In the genomic region with DNA sequence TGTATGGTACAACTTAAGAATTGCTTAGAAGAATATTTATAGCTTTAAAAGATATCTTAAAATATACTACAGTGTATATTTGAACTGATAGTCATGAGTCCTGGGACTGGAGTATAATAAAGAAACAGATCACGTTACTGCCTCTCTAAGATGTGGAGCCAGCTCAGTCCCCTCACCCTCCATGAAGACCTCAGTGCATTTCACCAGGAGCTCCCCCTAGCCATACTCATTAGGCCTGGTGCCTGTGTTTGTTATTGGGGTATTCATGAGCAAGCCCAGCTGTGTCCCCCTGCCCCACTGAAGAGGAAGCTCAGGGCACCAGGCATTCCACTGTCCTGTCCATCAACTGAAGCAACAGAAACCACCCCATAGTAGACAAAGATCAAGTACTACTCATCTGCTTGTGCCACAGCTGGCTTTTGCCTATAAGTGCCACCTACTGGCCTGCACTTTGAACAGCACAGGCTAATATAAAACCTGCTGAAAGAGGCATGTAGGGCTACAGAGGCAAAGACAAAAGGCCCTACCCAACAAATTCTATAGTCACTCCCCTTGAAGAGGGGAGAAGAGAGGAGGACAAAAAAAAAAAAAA, we compare ENCODE assay signal across 8 cellular contexts.
A peak's percentile ranks its signal among the peaks of the same experiment; 100 is the strongest.
DNase-seq lines count a peak whose midpoint lies in the region; ATAC-seq and TF ChIP-seq lines count a peak whose summit lies in the region.

No MANE protein-coding gene starts in this region.

- H3K4me2 ChIP-seq in SK-N-SH = no peak overlapping the region

- H3K9me2 ChIP-seq in SK-N-SH = no peaks in the 10 kb centered on the region

- H3K27me3 ChIP-seq in SK-N-SH (ENCODE audit: insufficient read depth) = no peaks in the 10 kb centered on the region
- H3K27me3 ChIP-seq in CD4-positive, alpha-beta T cell (ENCODE audit: control insufficient read depth, insufficient read depth, low read length) = no peaks in the 10 kb centered on the region

- H3K27ac ChIP-seq in SK-N-SH (ENCODE audit: low read depth in 2 of 2, low read length in 1 of 2) = no peak overlapping the region
- H3K27ac ChIP-seq in CD4-positive, alpha-beta T cell (ENCODE audit: low read depth, low read length) = no peak overlapping the region

- TF ChIP-seq RAD21 in SK-N-SH (IDR thresholded peaks at IDR 0.05; ENCODE audit: low read length) = peak; percentile 43

- peaks cover 1% of the 10 kb centered on the region for H3K9me3 Mint-ChIP-seq in activated CD4-positive, alpha-beta T cell treated with anti-CD3 and anti-CD28 coated beads for 36 hours (ENCODE audit: low read depth)
- H3K9me3 Mint-ChIP-seq in CD4-positive, alpha-beta T cell = peaks cover 7% of the 10 kb centered on the region

- no peaks in the 10 kb centered on the region for H4K20me1 ChIP-seq in SK-N-SH (ENCODE audit: insufficient read depth)

- TF ChIP-seq EP300 in SK-N-SH (IDR thresholded peaks at IDR 0.05; ENCODE audit: borderline replicate concordance in 1 of 2, low read depth in 1 of 2, low read length in 1 of 2) = no peak

- H3K79me2 ChIP-seq in SK-N-SH (ENCODE audit: insufficient read depth) = no peaks in the 10 kb centered on the region

- POLR2A ChIA-PET in activated CD4-positive, alpha-beta T cell treated with anti-CD3 and anti-CD28 coated beads for 36 hours (lab: Charles Lee) = no interaction called here
- POLR2A ChIA-PET in SK-N-SH (lab: Yijun Ruan, JAX) = no interaction called here
- POLR2A ChIA-PET in CD4-positive, alpha-beta T cell (lab: Charles Lee) = no interaction called here

- H3K4me3 Mint-ChIP-seq in activated CD4-positive, alpha-beta T cell treated with anti-CD3 and anti-CD28 coated beads for 36 hours = no peak overlapping the region
- H3K4me3 Mint-ChIP-seq in CD4-positive, alpha-beta T cell = no peak overlapping the region

- no peaks in the 10 kb centered on the region; a peak in 1 of 4 replicates for H3K4me1 ChIP-seq in SK-N-SH (ENCODE audit: control insufficient read depth in 1 of 2, insufficient read depth in 2 of 2, low read depth in 1 of 2, low read length in 1 of 2)

- no peak overlapping the region for H3K9ac ChIP-seq in SK-N-SH

- H3K9me3 ChIP-seq in SK-N-SH = no peaks in the 10 kb centered on the region
- no peaks in the 10 kb centered on the region for H3K9me3 ChIP-seq in CD4-positive, alpha-beta T cell (ENCODE audit: control insufficient read depth, low read length)

- 50% methylated on average over 1 of the region's 1 CpG for WGBS in SK-N-SH (ENCODE audit: low lambda C conversion rate)

- DNase-seq in activated CD4-positive, alpha-beta T cell treated with anti-CD3 and anti-CD28 coated beads for 36 hours = peak; percentile 10
- DNase-seq in activated CD4-positive, alpha-beta T cell treated with anti-CD3 and anti-CD28 coated beads for 1 hour = no peak
- DNase-seq in SK-N-SH (no peak), iPS-NIHi11 (ENCODE audit: low spot score) (peak; percentile 41), T1000 (lab: John Stamatoyannopoulos, UW) (no peak)
- no peak for DNase-seq in CD4-positive, alpha-beta T cell

- H3F3A ChIP-seq in SK-N-SH (replicated peaks; ENCODE audit: insufficient read depth) = no peaks in the 10 kb centered on the region

- CTCF ChIA-PET in activated CD4-positive, alpha-beta T cell treated with anti-CD3 and anti-CD28 coated beads for 36 hours (lab: Charles Lee) = interaction anchor here (1.2 kb wide), 1 partner anchor 9 kb away, joined by 4 read pairs; no protein-coding TSS in a partner anchor
- CTCF ChIA-PET in SK-N-SH (lab: Yijun Ruan, JAX) = interaction anchor here (1.0 kb wide), 1 partner anchor 13 kb away, joined by 3 read pairs; no protein-coding TSS in a partner anchor
- CTCF ChIA-PET in CD4-positive, alpha-beta T cell (lab: Charles Lee) = no interaction called here

- H3K4me3 ChIP-seq in SK-N-SH (ENCODE audit: low read depth in 2 of 2, low read length in 1 of 2) = no peak overlapping the region

- H3K4me1 Mint-ChIP-seq in activated CD4-positive, alpha-beta T cell treated with anti-CD3 and anti-CD28 coated beads for 36 hours = no peaks in the 10 kb centered on the region
- no peaks in the 10 kb centered on the region for H3K4me1 Mint-ChIP-seq in CD4-positive, alpha-beta T cell (ENCODE audit: low read depth)

- no peaks in the 10 kb centered on the region for H3K36me3 ChIP-seq in SK-N-SH (replicated peaks in 1 of 2; ENCODE audit: control insufficient read depth in 1 of 2, insufficient read depth in 2 of 2, low read length in 1 of 2)

- no peaks in the 10 kb centered on the region for H3K36me3 Mint-ChIP-seq in activated CD4-positive, alpha-beta T cell treated with anti-CD3 and anti-CD28 coated beads for 36 hours (ENCODE audit: low read depth)
- H3K36me3 Mint-ChIP-seq in CD4-positive, alpha-beta T cell (ENCODE audit: low read depth) = no peaks in the 10 kb centered on the region

- intact Hi-C loops in activated CD4-positive, alpha-beta T cell treated with anti-CD3 and anti-CD28 coated beads for 36 hours (cut with DNase I, micrococcal nuclease) = no loop called here
- intact Hi-C loops in CD4-positive, alpha-beta T cell (cut with DNase I, micrococcal nuclease) = no loop called here

- no peak overlapping the region for H3K27ac Mint-ChIP-seq in activated CD4-positive, alpha-beta T cell treated with anti-CD3 and anti-CD28 coated beads for 36 hours
- no peak overlapping the region for H3K27ac Mint-ChIP-seq in CD4-positive, alpha-beta T cell

- H3K27me3 Mint-ChIP-seq in activated CD4-positive, alpha-beta T cell treated with anti-CD3 and anti-CD28 coated beads for 36 hours = no peaks in the 10 kb centered on the region
- no peaks in the 10 kb centered on the region for H3K27me3 Mint-ChIP-seq in CD4-positive, alpha-beta T cell

- ATAC-seq in activated CD4-positive, alpha-beta T cell treated with anti-CD3 and anti-CD28 coated beads for 36 hours = no peak
- ATAC-seq in HG03139 (IDR thresholded peaks at IDR 0.05; ENCODE audit: unreplicated experiment) = peak; percentile 58
- ATAC-seq in CD4-positive, alpha-beta T cell (ENCODE audit: poor library complexity) = no peak
- ATAC-seq in HG03108 (IDR thresholded peaks at IDR 0.05; ENCODE audit: unreplicated experiment) = no peak

- TF ChIP-seq CTCF in SK-N-SH (IDR thresholded peaks at IDR 0.05) = peak; percentile 57
- TF ChIP-seq CTCF in CD4-positive, alpha-beta T cell (IDR thresholded peaks at IDR 0.05) = no peak

- H2AFZ ChIP-seq in SK-N-SH (ENCODE audit: low read depth) = no peak overlapping the region

TF ChIP-seq in SK-N-SH, 30 proteins besides CTCF, POLR2A, EP300 and RAD21:
- no peak for TF ChIP-seq RCOR1 (IDR thresholded peaks at IDR 0.05; ENCODE audit: low read length)
- TF ChIP-seq SMC3 (IDR thresholded peaks at IDR 0.05; ENCODE audit: low read depth, low read length) = peak; percentile 39

Comparison
In these comparisons a context has a peak if more than half of its experiments do, and no peak if none do; other contexts are left out.
1. DNase-seq: peak in activated CD4-positive, alpha-beta T cell treated with anti-CD3 and anti-CD28 coated beads for 36 hours (single experiment) and iPS-NIHi11 (single experiment); none in activated CD4-positive, alpha-beta T cell treated with anti-CD3 and anti-CD28 coated beads for 1 hour (single experiment), SK-N-SH (single experiment), CD4-positive, alpha-beta T cell (0 of 10) and T1000 (single experiment).